ENCODE assay signal across 8 cellular contexts in the genomic region with DNA sequence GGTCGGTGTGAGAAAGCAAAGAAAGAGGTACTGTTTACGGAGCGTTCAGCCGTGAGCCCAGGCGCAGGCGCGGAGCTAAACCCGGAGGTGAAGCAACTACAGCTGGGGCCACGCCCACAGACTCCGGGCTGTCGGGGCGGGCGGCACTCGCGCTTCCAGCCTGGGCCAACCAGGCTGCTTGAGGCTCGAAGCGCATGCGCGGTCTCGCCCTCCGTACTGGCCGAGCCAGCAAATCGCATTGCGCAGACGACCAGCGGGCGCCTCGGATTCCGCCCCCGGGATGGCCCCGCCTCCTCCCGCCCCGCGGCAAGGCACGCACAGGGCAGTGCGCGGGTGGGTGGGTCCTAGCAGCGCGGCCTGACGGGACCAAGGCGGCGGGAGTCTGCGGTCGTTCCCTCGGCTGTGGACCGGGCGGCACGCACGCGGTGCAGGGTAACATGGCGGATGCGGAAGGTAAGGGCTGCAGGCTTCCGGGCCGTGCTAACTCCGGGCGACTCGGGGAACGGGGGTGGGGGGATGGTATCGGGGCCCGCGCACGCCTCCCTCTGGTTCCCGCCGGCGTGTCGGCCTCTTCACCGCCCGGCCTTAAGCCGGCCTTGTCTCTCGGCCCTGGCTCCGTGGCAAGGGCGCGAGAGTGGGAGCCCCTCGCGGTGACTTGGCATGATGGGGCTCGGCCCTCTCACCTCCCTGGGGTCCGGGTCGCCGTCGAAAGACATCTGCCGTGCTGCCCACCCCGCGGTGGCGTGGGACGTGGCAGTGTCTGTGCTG. TPM values are rescaled to one million over a fixed set of nuclear protein-coding genes. Genes with fewer than 3 reads are reported as not detected.
DNase-seq lines count a peak whose midpoint lies in the region; ATAC-seq and TF ChIP-seq lines count a peak whose summit lies in the region.

A gene (plus strand): TSS at position 336 of the 768 bp plus-strand sequence. CDS start 102 bp downstream, at position 438.

- H4K20me1 ChIP-seq in SK-N-SH (ENCODE audit: insufficient read depth) = peaks cover 6% of the 10 kb centered on the region; the same call in 1 of the 2 replicates
- H4K20me1 ChIP-seq in osteoblast (ENCODE audit: insufficient read depth, low read length) = peaks cover 3% of the 10 kb centered on the region

- TF ChIP-seq RAD21 in SK-N-SH (IDR thresholded peaks at IDR 0.05; ENCODE audit: low read length) = no peak

- peaks cover 33% of the 10 kb centered on the region for H3K79me2 ChIP-seq in SK-N-SH (ENCODE audit: insufficient read depth)
- peaks cover 26% of the 10 kb centered on the region for H3K79me2 ChIP-seq in osteoblast (ENCODE audit: insufficient read depth, low read length)

- H3K4me3 ChIP-seq in GM08714 (ENCODE audit: low read length) (peak within 1 kb of the TSS; percentile 80), SK-N-SH (ENCODE audit: low read depth in 2 of 2, low read length in 1 of 2) (peak within 1 kb of the TSS; percentile 77 to 80), osteoblast (ENCODE audit: insufficient read depth, low read length) (peak within 1 kb of the TSS; percentile 77), thoracic aorta (peak within 1 kb of the TSS; percentile 81)

- CTCF ChIA-PET in SK-N-SH (lab: Yijun Ruan, JAX) = interaction anchor here (0.6 to 3.3 kb wide), 4 partner anchors 12 to 200 kb away, joined by 3 to 17 read pairs (median 4); a partner anchor contains a TSS

- no peaks in the 10 kb centered on the region for H3K9me3 ChIP-seq in SK-N-SH
- H3K9me3 ChIP-seq in osteoblast (ENCODE audit: low read depth, low read length) = no peaks in the 10 kb centered on the region
- no peaks in the 10 kb centered on the region for H3K9me3 ChIP-seq in thoracic aorta

- H3K27me3 Mint-ChIP-seq in activated naive CD4-positive, alpha-beta T cell treated with anti-CD3 and anti-CD28 coated beads, Interleukin-2, amount 50 U/mL, for 24 hours = no peaks in the 10 kb centered on the region

- peak; percentile 79 for ATAC-seq in HG02571 (IDR thresholded peaks at IDR 0.05; ENCODE audit: unreplicated experiment)
- peak; percentile 94 for ATAC-seq in thoracic aorta (ENCODE audit: insufficient number of reproducible peaks, low FRiP score, low read depth)

- H3F3A ChIP-seq in SK-N-SH (replicated peaks; ENCODE audit: insufficient read depth) = no peaks in the 10 kb centered on the region

- H3K27ac Mint-ChIP-seq in activated naive CD4-positive, alpha-beta T cell treated with anti-CD3 and anti-CD28 coated beads, Interleukin-2, amount 50 U/mL, for 24 hours = peak within 1 kb of the TSS; percentile 95

- H3K9me3 Mint-ChIP-seq in activated naive CD4-positive, alpha-beta T cell treated with anti-CD3 and anti-CD28 coated beads, Interleukin-2, amount 50 U/mL, for 24 hours = no peaks in the 10 kb centered on the region

- H2AFZ ChIP-seq in SK-N-SH (ENCODE audit: low read depth) (peak within 1 kb of the TSS; percentile 91), osteoblast (ENCODE audit: low read length) (peak within 1 kb of the TSS; percentile 92)

- TF ChIP-seq CTCF in SK-N-SH (IDR thresholded peaks at IDR 0.05) (peak; percentile 24), osteoblast (IDR thresholded peaks at IDR 0.05; ENCODE audit: extremely low read depth, low read depth, low read length) (no peak), thoracic aorta (IDR thresholded peaks at IDR 0.05) (no peak)

- peak within 1 kb of the TSS; percentile 92 for H3K4me2 ChIP-seq in SK-N-SH
- peak within 1 kb of the TSS; percentile 92 for H3K4me2 ChIP-seq in osteoblast (ENCODE audit: insufficient read depth, low read length)

- H3K27ac ChIP-seq in SK-N-SH (ENCODE audit: low read depth in 2 of 2, low read length in 1 of 2) (peak within 1 kb of the TSS; percentile 68 to 97), osteoblast (ENCODE audit: low read depth, low read length) (peak within 1 kb of the TSS; percentile 76), thoracic aorta (peak within 1 kb of the TSS; percentile 47 to 55)

- H3K4me1 Mint-ChIP-seq in activated naive CD4-positive, alpha-beta T cell treated with anti-CD3 and anti-CD28 coated beads, Interleukin-2, amount 50 U/mL, for 24 hours = peaks cover 20% of the 10 kb centered on the region

- H3K36me3 Mint-ChIP-seq in activated naive CD4-positive, alpha-beta T cell treated with anti-CD3 and anti-CD28 coated beads, Interleukin-2, amount 50 U/mL, for 24 hours = peaks cover 10% of the 10 kb centered on the region

- no peaks in the 10 kb centered on the region for H3K9me2 ChIP-seq in SK-N-SH

- H3K9ac ChIP-seq in SK-N-SH = peak within 1 kb of the TSS; percentile 77

- H3K36me3 ChIP-seq in SK-N-SH (replicated peaks in 1 of 2; ENCODE audit: control insufficient read depth in 1 of 2, insufficient read depth in 2 of 2, low read length in 1 of 2) (peaks cover 27 to 28% of the 10 kb centered on the region in 2 experiments), osteoblast (ENCODE audit: insufficient read depth, low read length) (peaks cover 18% of the 10 kb centered on the region), thoracic aorta (peaks cover 5% of the 10 kb centered on the region)

- H3K4me1 ChIP-seq in SK-N-SH (ENCODE audit: control insufficient read depth in 1 of 2, insufficient read depth in 2 of 2, low read depth in 1 of 2, low read length in 1 of 2) (peaks cover 0 to 9% of the 10 kb centered on the region in 2 experiments; a peak in 2 of 4 replicates), osteoblast (ENCODE audit: insufficient read depth, low read length) (peaks cover 6% of the 10 kb centered on the region), thoracic aorta (ENCODE audit: control insufficient read depth in 1 of 2, low read depth in 2 of 2) (no peaks in the 10 kb centered on the region)

- no peak for TF ChIP-seq EP300 in SK-N-SH (IDR thresholded peaks at IDR 0.05; ENCODE audit: borderline replicate concordance in 1 of 2, low read depth in 1 of 2, low read length in 1 of 2)

- H3K27me3 ChIP-seq in SK-N-SH (ENCODE audit: insufficient read depth) = no peaks in the 10 kb centered on the region
- no peaks in the 10 kb centered on the region for H3K27me3 ChIP-seq in osteoblast (ENCODE audit: insufficient read depth, low read length)
- no peaks in the 10 kb centered on the region for H3K27me3 ChIP-seq in thoracic aorta (replicated peaks; ENCODE audit: insufficient read depth)

- POLR2A ChIA-PET in SK-N-SH (lab: Yijun Ruan, JAX) = interaction anchor here (0.6 to 1.2 kb wide), 4 partner anchors 10 to 42 kb away, joined by 3 to 5 read pairs (median 4); a partner anchor contains a TSS

- WGBS in SK-N-SH (ENCODE audit: low lambda C conversion rate) = 5% methylated on average over 17 of the region's 85 CpGs

- DNase-seq in NCI-H1048 (lab: John Stamatoyannopoulos, UW) = peak; percentile 92
- peak; percentile 92 for DNase-seq in SK-N-SH
- DNase-seq in glomerular visceral epithelial cell (ENCODE audit: extremely low spot score) = peak; percentile 96
- peak; percentile 95 for DNase-seq in osteoblast (ENCODE audit: insufficient read length, low spot score, missing footprints)
- DNase-seq in thoracic aorta (ENCODE audit: low spot score) = peak; percentile 66

- H3K4me3 Mint-ChIP-seq in activated naive CD4-positive, alpha-beta T cell treated with anti-CD3 and anti-CD28 coated beads, Interleukin-2, amount 50 U/mL, for 24 hours = peak within 1 kb of the TSS; percentile 90

TF ChIP-seq in SK-N-SH, 30 proteins besides CTCF, POLR2A, EP300 and RAD21 (continues in another document):
- no peak for TF ChIP-seq FOXJ3 (CRISPR knock-in tag; IDR thresholded peaks at IDR 0.05)
- TF ChIP-seq, protein P1, sequence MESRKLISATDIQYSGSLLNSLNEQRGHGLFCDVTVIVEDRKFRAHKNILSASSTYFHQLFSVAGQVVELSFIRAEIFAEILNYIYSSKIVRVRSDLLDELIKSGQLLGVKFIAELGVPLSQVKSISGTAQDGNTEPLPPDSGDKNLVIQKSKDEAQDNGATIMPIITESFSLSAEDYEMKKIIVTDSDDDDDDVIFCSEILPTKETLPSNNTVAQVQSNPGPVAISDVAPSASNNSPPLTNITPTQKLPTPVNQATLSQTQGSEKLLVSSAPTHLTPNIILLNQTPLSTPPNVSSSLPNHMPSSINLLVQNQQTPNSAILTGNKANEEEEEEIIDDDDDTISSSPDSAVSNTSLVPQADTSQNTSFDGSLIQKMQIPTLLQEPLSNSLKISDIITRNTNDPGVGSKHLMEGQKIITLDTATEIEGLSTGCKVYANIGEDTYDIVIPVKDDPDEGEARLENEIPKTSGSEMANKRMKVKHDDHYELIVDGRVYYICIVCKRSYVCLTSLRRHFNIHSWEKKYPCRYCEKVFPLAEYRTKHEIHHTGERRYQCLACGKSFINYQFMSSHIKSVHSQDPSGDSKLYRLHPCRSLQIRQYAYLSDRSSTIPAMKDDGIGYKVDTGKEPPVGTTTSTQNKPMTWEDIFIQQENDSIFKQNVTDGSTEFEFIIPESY (IDR thresholded peaks at IDR 0.05; ENCODE audit: borderline replicate concordance, low read depth) = no peak
- no peak for TF ChIP-seq RCOR1 (IDR thresholded peaks at IDR 0.05; ENCODE audit: low read length)
- peak; percentile 40; the same call in 1 of the 2 replicates for TF ChIP-seq TAF1 (IDR thresholded peaks at IDR 0.05; ENCODE audit: borderline replicate concordance, low read depth, low read length)
- TF ChIP-seq ELF1 (IDR thresholded peaks at IDR 0.05) = peak; percentile 21; the same call in 1 of the 2 replicates
- no peak for TF ChIP-seq TEAD4 (IDR thresholded peaks at IDR 0.05; ENCODE audit: borderline replicate concordance, insufficient read depth)
- TF ChIP-seq CHD2 (IDR thresholded peaks at IDR 0.05; ENCODE audit: low read length, partially characterized antibody) = no peak
- TF ChIP-seq TCF12 (IDR thresholded peaks at IDR 0.05) = no peak
- TF ChIP-seq, protein P2, sequence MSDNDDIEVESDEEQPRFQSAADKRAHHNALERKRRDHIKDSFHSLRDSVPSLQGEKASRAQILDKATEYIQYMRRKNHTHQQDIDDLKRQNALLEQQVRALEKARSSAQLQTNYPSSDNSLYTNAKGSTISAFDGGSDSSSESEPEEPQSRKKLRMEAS (IDR thresholded peaks at IDR 0.05; ENCODE audit: low read depth) = peak; percentile 93
- peak; percentile 77 for TF ChIP-seq POLR2AphosphoS5 (IDR thresholded peaks at IDR 0.05; ENCODE audit: low read depth, low read length)
- no peak for TF ChIP-seq EZH2phosphoT487 (IDR thresholded peaks at IDR 0.05; ENCODE audit: borderline replicate concordance, low read depth)
- TF ChIP-seq YY1 (IDR thresholded peaks at IDR 0.05; ENCODE audit: low read depth) = peak; percentile 60
- TF ChIP-seq NRF1 (IDR thresholded peaks at IDR 0.05; ENCODE audit: low read depth, low read length) = peak; percentile 85
- TF ChIP-seq MEF2A (IDR thresholded peaks at IDR 0.05; ENCODE audit: borderline replicate concordance, low read depth) = no peak
- TF ChIP-seq SIN3A (IDR thresholded peaks at IDR 0.05; ENCODE audit: borderline replicate concordance, low read depth, low read length) = peak; percentile 21; the same call in 1 of the 2 replicates
- no peak for TF ChIP-seq RXRA (IDR thresholded peaks at IDR 0.05; ENCODE audit: borderline replicate concordance, low read depth)
- no peak for TF ChIP-seq JUND (IDR thresholded peaks at IDR 0.05)

RNA-seq across cellular contexts. Expression of the gene that starts here (rescaled TPM):
- 53.0 and 73.6 TPM in 2 replicates for polyA plus RNA-seq in SK-N-SH (2012; rRNA removed)
- polyA plus RNA-seq in SK-N-SH (2012; cell fraction: cytosol; rRNA removed) = 65.2 and 81.9 TPM in 2 replicates
- 47.2 and 93.2 TPM in 2 replicates for polyA plus RNA-seq in SK-N-SH (2012; cell fraction: nucleus; rRNA removed)
- total RNA-seq in osteoblast = 30.8 and 31.8 TPM in 2 replicates
- 10 to 100 TPM; 14.9 to 67.2 TPM for total RNA-seq in thoracic aorta

Comparison
In these comparisons a context has a peak if more than half of its experiments do, and no peak if none do; other contexts are left out.
1. Peak in every context shown above with its lines: DNase-seq, ATAC-seq, H3K4me3 ChIP-seq and H3K27ac ChIP-seq.